8 cellular contexts compared by ENCODE assay signal in the genomic region with DNA sequence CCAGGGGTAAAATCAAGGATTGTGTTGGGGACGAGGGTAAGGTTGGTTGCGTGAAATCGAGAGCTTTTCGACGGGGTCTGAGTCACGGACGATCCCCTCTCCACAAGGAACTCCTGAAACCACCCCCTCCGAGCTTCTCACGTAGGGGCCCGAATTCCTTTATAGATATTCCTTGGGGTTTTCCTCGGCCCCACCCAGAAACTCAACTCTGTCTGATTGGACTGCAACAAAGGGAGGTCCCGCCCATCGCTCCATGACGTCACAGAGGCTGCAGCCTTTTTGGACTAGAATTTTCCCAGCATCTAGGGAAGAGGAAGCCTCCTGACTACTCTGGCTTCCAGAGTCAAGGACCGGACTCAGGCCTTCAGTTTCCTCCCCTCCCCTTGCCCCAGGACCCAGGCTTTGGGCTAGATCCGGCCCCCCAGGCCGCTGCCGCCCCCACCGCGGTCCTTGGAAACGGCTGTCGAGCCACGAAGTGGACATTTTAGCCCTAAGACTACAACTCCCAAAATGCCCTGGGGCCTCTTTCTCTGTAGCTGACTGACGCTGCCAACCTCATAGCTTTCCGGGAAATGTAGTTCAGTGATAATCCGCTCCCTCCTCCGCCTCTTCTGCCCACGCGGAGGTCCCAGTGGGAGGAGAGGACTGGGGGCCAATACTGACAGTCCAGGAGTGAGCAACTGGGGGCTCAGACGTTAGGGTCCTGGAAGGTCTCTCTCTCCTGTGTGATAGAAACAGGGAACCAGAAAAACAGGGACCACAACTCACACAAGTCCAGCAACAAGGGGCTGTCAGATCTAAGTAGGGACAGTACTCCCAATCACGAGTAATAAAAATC. TPM values are rescaled to one million over a fixed set of nuclear protein-coding genes. Genes with fewer than 3 reads are reported as not detected.
A peak's percentile ranks its signal among the peaks of the same experiment; 100 is the strongest.
DNase-seq lines count a peak whose midpoint lies in the region; ATAC-seq and TF ChIP-seq lines count a peak whose summit lies in the region.

A gene (minus strand): TSS at position 172 of the 838 bp plus-strand sequence. CDS start 1,050 bp downstream, outside the sequence.

- no peak within 1 kb of the TSS for H4K8ac ChIP-seq in mesendoderm (ENCODE audit: low read depth, low read length)

- peak within 1 kb of the TSS; percentile 49 for H3K4ac ChIP-seq in mesendoderm (ENCODE audit: low read depth, low read length)

- WGBS in mesendoderm (ENCODE audit: extremely low coverage, insufficient coverage, low lambda C conversion rate): no CpG with 5 or more reads among the region's 31 CpGs

- H3K56ac ChIP-seq in mesendoderm (ENCODE audit: low read length): peak within 1 kb of the TSS; percentile 81

- DNase-seq in CD4-positive, CD25-positive, alpha-beta regulatory T cell: peak; percentile 19 to 77 (median 50)
- DNase-seq in LHCN-M2 (ENCODE audit: low read depth): peak; percentile 68
- peak; percentile 53 to 69 for DNase-seq in activated CD4-positive, alpha-beta T cell treated with anti-CD3 and anti-CD28 coated beads, Interleukin-2, amount 50 U/mL, for 48 hours
- peak; percentile 83 for DNase-seq in epithelial cell of esophagus (ENCODE audit: low read depth)
- DNase-seq in mesendoderm: peak; percentile 95
- DNase-seq in stimulated activated effector memory CD8-positive, alpha-beta T cell treated with anti-CD3 and anti-CD28 coated beads, Interleukin-12 subunit alpha, Interleukin-12 subunit beta, amount 100 ng/mL, for 72 hours (ENCODE audit: low spot score in 2 of 2): peak in 1 of 2 donors; percentile 78

- H3K79me2 ChIP-seq in mesendoderm (ENCODE audit: control insufficient read depth, insufficient read depth, low read length): peaks cover 4% of the 10 kb centered on the region

- H3K18ac ChIP-seq in mesendoderm (ENCODE audit: low read length): peak within 1 kb of the TSS; percentile 77

- no peaks in the 10 kb centered on the region for H3K27me3 ChIP-seq in CD4-positive, CD25-positive, alpha-beta regulatory T cell (ENCODE audit: control insufficient read depth, insufficient read depth, low read length)
- no peaks in the 10 kb centered on the region for H3K27me3 ChIP-seq in mesendoderm (ENCODE audit: insufficient read depth, low read length, poor library complexity)

- H3K27me3 Mint-ChIP-seq in CD4-positive, CD25-positive, alpha-beta regulatory T cell: peaks cover 43% of the 10 kb centered on the region

- H3K9me3 Mint-ChIP-seq in CD4-positive, CD25-positive, alpha-beta regulatory T cell: peaks cover 0 to 2% (median 0%) of the 10 kb centered on the region in 7 donors
- no peaks in the 10 kb centered on the region for H3K9me3 Mint-ChIP-seq in stimulated activated effector memory CD8-positive, alpha-beta T cell treated with anti-CD3 and anti-CD28 coated beads, Interleukin-12 subunit alpha, Interleukin-12 subunit beta, amount 100 ng/mL, for 72 hours

- peaks cover 7% of the 10 kb centered on the region for H3K4me1 ChIP-seq in CD4-positive, CD25-positive, alpha-beta regulatory T cell (ENCODE audit: control insufficient read depth, insufficient read depth, low read length, poor library complexity, severe bottlenecking)
- no peaks in the 10 kb centered on the region for H3K4me1 ChIP-seq in mesendoderm (ENCODE audit: control insufficient read depth, low read depth, low read length)

- H2BK15ac ChIP-seq in mesendoderm (replicated peaks; ENCODE audit: low read depth): no peak within 1 kb of the TSS

- H3K23ac ChIP-seq in mesendoderm (ENCODE audit: low read length): no peak within 1 kb of the TSS

- no peak within 1 kb of the TSS for H4K5ac ChIP-seq in mesendoderm (ENCODE audit: low read length)

- peak within 1 kb of the TSS; percentile 61 for H3K4me2 ChIP-seq in mesendoderm (ENCODE audit: low read length)

- no peak within 1 kb of the TSS for H2BK120ac ChIP-seq in mesendoderm (ENCODE audit: low read depth, low read length)

- TF ChIP-seq CTCF in epithelial cell of esophagus (IDR thresholded peaks at IDR 0.05; ENCODE audit: insufficient read depth, low read depth, low read length, missing control alignments): no peak

- H3K4me3 Mint-ChIP-seq in CD4-positive, CD25-positive, alpha-beta regulatory T cell: peak within 1 kb of the TSS in 3 of 4 donors; percentile 2 to 71 (median 48)
- H3K4me3 Mint-ChIP-seq in stimulated activated effector memory CD8-positive, alpha-beta T cell treated with anti-CD3 and anti-CD28 coated beads, Interleukin-12 subunit alpha, Interleukin-12 subunit beta, amount 100 ng/mL, for 72 hours: peak within 1 kb of the TSS; percentile 40

- peaks cover 4% of the 10 kb centered on the region for H3K36me3 Mint-ChIP-seq in CD4-positive, CD25-positive, alpha-beta regulatory T cell
- no peaks in the 10 kb centered on the region for H3K36me3 Mint-ChIP-seq in stimulated activated effector memory CD8-positive, alpha-beta T cell treated with anti-CD3 and anti-CD28 coated beads, Interleukin-12 subunit alpha, Interleukin-12 subunit beta, amount 100 ng/mL, for 72 hours

- H3K4me3 ChIP-seq in CD4-positive, CD25-positive, alpha-beta regulatory T cell (ENCODE audit: low read depth, low read length): no peak within 1 kb of the TSS
- H3K4me3 ChIP-seq in epithelial cell of esophagus (ENCODE audit: low read length) (peak within 1 kb of the TSS; percentile 45), mesendoderm (ENCODE audit: low read length) (peak within 1 kb of the TSS; percentile 66)

- peak within 1 kb of the TSS; percentile 68 for H3K9ac ChIP-seq in mesendoderm (ENCODE audit: low read length)

- no peak within 1 kb of the TSS for H2AK5ac ChIP-seq in mesendoderm (ENCODE audit: low read length)

- no peak within 1 kb of the TSS for H3K27ac ChIP-seq in CD4-positive, CD25-positive, alpha-beta regulatory T cell (ENCODE audit: insufficient read depth, low read length, poor library complexity, severe bottlenecking)
- H3K27ac ChIP-seq in mesendoderm (ENCODE audit: low read depth, low read length): no peak within 1 kb of the TSS

- H3K4me1 Mint-ChIP-seq in CD4-positive, CD25-positive, alpha-beta regulatory T cell: peaks cover 0 to 25% (median 3%) of the 10 kb centered on the region in 4 donors
- H3K4me1 Mint-ChIP-seq in stimulated activated effector memory CD8-positive, alpha-beta T cell treated with anti-CD3 and anti-CD28 coated beads, Interleukin-12 subunit alpha, Interleukin-12 subunit beta, amount 100 ng/mL, for 72 hours: peaks cover 24% of the 10 kb centered on the region

- H3K79me1 ChIP-seq in mesendoderm (ENCODE audit: low read length): peaks cover 3% of the 10 kb centered on the region

- H3K36me3 ChIP-seq in CD4-positive, CD25-positive, alpha-beta regulatory T cell (ENCODE audit: control insufficient read depth, insufficient read depth, low read length): no peaks in the 10 kb centered on the region
- H3K36me3 ChIP-seq in mesendoderm (ENCODE audit: control insufficient read depth, insufficient read depth, low read length): peaks cover 2% of the 10 kb centered on the region

- H3K9me3 ChIP-seq in CD4-positive, CD25-positive, alpha-beta regulatory T cell (ENCODE audit: control insufficient read depth in 2 of 2, low read length in 2 of 2): peaks cover 0 to 5% of the 10 kb centered on the region in 2 experiments

- H3K27ac Mint-ChIP-seq in CD4-positive, CD25-positive, alpha-beta regulatory T cell: no peak within 1 kb of the TSS
- H3K27ac Mint-ChIP-seq in stimulated activated effector memory CD8-positive, alpha-beta T cell treated with anti-CD3 and anti-CD28 coated beads, Interleukin-12 subunit alpha, Interleukin-12 subunit beta, amount 100 ng/mL, for 72 hours: no peak within 1 kb of the TSS

- H2BK5ac ChIP-seq in mesendoderm (ENCODE audit: low read length): no peak within 1 kb of the TSS

- peak; percentile 68 to 69 for ATAC-seq in CD4-positive, CD25-positive, alpha-beta regulatory T cell (ENCODE audit: low read depth in 2 of 2)
- peak; percentile 82 for ATAC-seq in stimulated activated effector memory CD8-positive, alpha-beta T cell treated with anti-CD3 and anti-CD28 coated beads, Interleukin-12 subunit alpha, Interleukin-12 subunit beta, amount 100 ng/mL, for 72 hours
- no peak for ATAC-seq in GM21737 (IDR thresholded peaks at IDR 0.05; ENCODE audit: unreplicated experiment)
- ATAC-seq in HG02798 (IDR thresholded peaks at IDR 0.05; ENCODE audit: poor library complexity, unreplicated experiment): no peak

RNA-seq across cellular contexts. Expression of the gene that starts here (rescaled TPM):
- total RNA-seq in CD4-positive, CD25-positive, alpha-beta regulatory T cell: not detected
- polyA plus RNA-seq in CD4-positive, CD25-positive, alpha-beta regulatory T cell: not detected
- not detected in 2 replicates for total RNA-seq in LHCN-M2 (2014; rRNA removed)
- not detected for polyA plus RNA-seq in LHCN-M2 (2012)
- 0.45 TPM for polyA plus RNA-seq in mesendoderm (2013, experiment 1 of 2)
- polyA plus RNA-seq in mesendoderm (2013, experiment 2 of 2): 0.24 TPM

Comparison
In these comparisons a context has a peak if more than half of its experiments do, and no peak if none do; other contexts are left out.
1. Peak in DNase-seq and ATAC-seq in CD4-positive, CD25-positive, alpha-beta regulatory T cell; RNA of the gene not detected or under 1 TPM.
2. Peak in DNase-seq in LHCN-M2; RNA of the gene not detected or under 1 TPM.